In the genomic region with DNA sequence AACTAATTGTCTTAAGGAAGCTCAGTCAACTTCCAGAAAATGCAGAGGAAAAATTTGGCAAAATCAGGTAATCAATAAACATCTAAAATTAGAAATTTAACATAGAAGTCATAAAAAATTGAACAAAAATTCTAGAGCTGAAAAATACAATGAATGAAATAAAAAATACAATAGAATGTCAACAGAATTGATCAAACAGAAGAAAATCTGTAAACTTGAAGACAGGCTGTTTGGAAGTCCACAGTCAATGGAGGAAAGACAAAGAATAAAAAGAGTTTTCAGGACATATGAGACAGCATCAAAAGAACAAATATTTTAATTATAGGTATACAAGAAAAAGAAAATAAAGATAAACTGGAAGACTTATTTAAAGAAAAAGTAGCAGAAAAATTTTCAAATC, we compare ENCODE assay signal across 25 cellular contexts.
"Had no signal": no experiment of that assay in that cellular context is flagged by ENCODE, and none has a peak within 500 bp of the region (broad histone marks: within the 10 kb centered on the region; RNA-seq: fewer than 3 reads in every experiment).

No MANE protein-coding gene starts in this region.

- H3K4me1 Mint-ChIP-seq: naive B cell had no signal

- H3K27me3 Mint-ChIP-seq: naive B cell had no signal

- H3K4me1 ChIP-seq: esophagus squamous epithelium, gastrocnemius medialis, heart right ventricle, left lung, lower lobe of right lung had no signal

- ATAC-seq: esophagus mucosa, gastrocnemius medialis, heart right ventricle, left cardiac atrium, left lung, left ventricle myocardium superior, lower lobe of right lung, mucosa of descending colon had no signal

- H3K4me3 ChIP-seq: coronary artery, dorsolateral prefrontal cortex, esophagus squamous epithelium, gastrocnemius medialis, heart right ventricle, left lung, lower lobe of right lung, mucosa of descending colon had no signal

- H3K4me3 Mint-ChIP-seq: endodermal cell, mesothelial cell of epicardium, naive B cell had no signal

- DNase-seq: dermis blood vessel endothelial cell; dorsolateral prefrontal cortex; effector CD4-positive, alpha-beta T cell; effector memory CD4-positive, alpha-beta T cell; endodermal cell; erythroblast; esophagus squamous epithelium; foreskin fibroblast; foreskin melanocyte; gastrocnemius medialis; glutamatergic neuron; head of caudate nucleus; heart right ventricle; hippocampal formation; left cardiac atrium; left lung; left ventricle myocardium superior; lower lobe of right lung; mesenchymal stem cell; mucosa of descending colon; naive B cell had no signal

- H3K27me3 ChIP-seq: dorsolateral prefrontal cortex, esophagus squamous epithelium, gastrocnemius medialis, heart right ventricle, left lung had no signal

- H3K27ac Mint-ChIP-seq: endodermal cell, mesothelial cell of epicardium, naive B cell had no signal

- H3K36me3 ChIP-seq: esophagus squamous epithelium, gastrocnemius medialis, heart right ventricle, left lung, lower lobe of right lung had no signal

- H3K36me3 Mint-ChIP-seq: mesothelial cell of epicardium, naive B cell had no signal

- H3K27ac ChIP-seq: coronary artery, dorsolateral prefrontal cortex, epithelial cell of prostate, esophagus squamous epithelium, gastrocnemius medialis, heart right ventricle, left lung, lower lobe of right lung had no signal
